ENCODE assay signal across 23 cellular contexts in the genomic region with DNA sequence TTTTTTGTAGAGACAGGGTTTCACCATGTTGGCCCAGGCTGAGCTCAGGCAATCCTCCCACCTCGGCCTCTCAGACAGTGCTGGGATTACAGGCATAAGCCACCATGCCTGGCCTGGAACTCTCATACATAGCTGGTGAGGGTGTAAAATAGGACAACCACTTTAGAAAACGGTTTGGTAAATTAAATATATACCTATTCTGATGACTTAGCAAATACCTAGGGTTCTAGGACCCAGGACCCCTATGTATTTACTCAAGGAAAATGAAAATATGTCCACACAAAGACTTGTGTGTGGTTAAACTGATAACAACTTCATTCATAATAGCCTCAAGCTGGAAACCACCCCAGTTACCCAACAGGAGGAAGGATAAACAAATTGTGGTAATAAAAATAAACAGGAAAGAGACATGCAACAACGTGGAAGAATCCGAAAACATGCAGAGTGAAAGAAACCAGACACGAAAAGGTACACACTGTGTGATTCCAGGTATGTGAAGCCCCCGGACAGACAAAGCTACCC.
"Had no signal": no experiment of that assay in that cellular context is flagged by ENCODE, and none has a peak within 500 bp of the region (broad histone marks: within the 10 kb centered on the region; RNA-seq: fewer than 3 reads in every experiment).

No MANE protein-coding gene starts in this region.

- ATAC-seq: activated T-cell treated with anti-CD3 and anti-CD28 coated beads, Interleukin-2, amount 50 U/mL, for 4 hours; pancreas; psoas muscle; right cardiac atrium; stimulated activated effector memory CD8-positive, alpha-beta T cell treated with anti-CD3 and anti-CD28 coated beads, Interleukin-12 subunit alpha, Interleukin-12 subunit beta, amount 100 ng/mL, for 72 hours; T-cell had no signal

- H3K27me3 Mint-ChIP-seq: activated naive CD4-positive, alpha-beta T cell treated with anti-CD3 and anti-CD28 coated beads, Interleukin-2, amount 10 ng/mL, durations not matched to agents 7 days and 5 days; T-cell had no signal

- H3K27me3 ChIP-seq: ascending aorta, pancreas, testis had no signal

- H3K27ac Mint-ChIP-seq: activated naive CD4-positive, alpha-beta T cell treated with anti-CD3 and anti-CD28 coated beads, Interleukin-2, amount 10 ng/mL, durations not matched to agents 7 days and 5 days; nephron progenitor cell had no signal

- H3K4me3 Mint-ChIP-seq: activated naive CD4-positive, alpha-beta T cell treated with anti-CD3 and anti-CD28 coated beads, Interleukin-2, amount 10 ng/mL, durations not matched to agents 7 days and 5 days; activated T-cell treated with anti-CD3 and anti-CD28 coated beads, Interleukin-2, amount 50 U/mL, for 4 hours; nephron progenitor cell; stimulated activated effector memory CD8-positive, alpha-beta T cell treated with anti-CD3 and anti-CD28 coated beads, Interleukin-12 subunit alpha, Interleukin-12 subunit beta, amount 100 ng/mL, for 72 hours; T-cell had no signal

- H3K4me1 ChIP-seq: ascending aorta, left ventricle myocardium inferior, pancreas, psoas muscle, testis had no signal

- H3K36me3 ChIP-seq: ascending aorta, left ventricle myocardium inferior, pancreas, WERI-Rb-1 had no signal

- FAIRE-seq: pancreas, TTC549 had no signal

- H3K4me3 ChIP-seq: ascending aorta, left ventricle myocardium inferior, pancreas, psoas muscle, skin epidermis, testis had no signal

- DNase-seq: activated CD4-positive, CD25-positive, alpha-beta regulatory T cell treated with anti-CD3 and anti-CD28 coated beads, Interleukin-2, amount 50 U/mL, for 72 hours; activated CD8-positive, alpha-beta memory T cell treated with anti-CD3 and anti-CD28 coated beads, Interleukin-2, amount 50 U/mL, for 4 hours; activated naive CD4-positive, alpha-beta T cell treated with anti-CD3 and anti-CD28 coated beads, Interleukin-2, amount 10 ng/mL, durations not matched to agents 7 days and 5 days; activated T-cell treated with anti-CD3 and anti-CD28 coated beads, Interleukin-2, amount 50 U/mL, for 4 hours; central memory CD4-positive, alpha-beta T cell; effector memory CD4-positive, alpha-beta T cell; foreskin melanocyte; kidney glomerular epithelial cell; left ventricle myocardium inferior; midbrain; nephron progenitor cell; pancreas; psoas muscle; right cardiac atrium; stimulated activated CD4-positive, alpha-beta T cell treated with anti-CD3 and anti-CD28 coated beads, Interleukin-1b, Interleukin-23, amount 100 ng/mL, for 48 hours; T-cell; testis; trophoblast cell; WERI-Rb-1 had no signal

- H3K9me3 ChIP-seq: pancreas, testis had no signal

- H3K27ac ChIP-seq: ascending aorta, left ventricle myocardium inferior, pancreas, psoas muscle, skin epidermis, testis, WERI-Rb-1 had no signal
